ENCODE assay signal across 35 cellular contexts in the genomic region with DNA sequence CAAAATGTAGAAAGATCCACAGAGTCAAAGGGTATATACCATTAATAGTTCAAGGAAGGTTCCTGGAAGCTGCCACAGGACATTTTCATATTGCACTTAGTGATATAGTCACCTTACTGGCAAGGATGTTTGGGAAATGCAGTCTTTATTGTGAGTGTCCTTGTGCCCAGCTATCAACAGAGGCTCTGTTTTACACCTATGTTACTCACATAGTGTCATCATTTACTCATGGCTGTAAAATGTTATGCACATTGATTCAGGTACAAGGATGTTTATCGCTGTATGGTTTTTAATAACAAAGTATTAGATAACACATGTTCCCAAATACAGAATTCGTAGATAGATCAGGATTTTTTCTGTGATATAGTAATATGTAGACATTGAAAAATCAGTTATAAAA. TPM values are rescaled to one million over a fixed set of nuclear protein-coding genes. Genes with fewer than 3 reads are reported as not detected.
"Had no signal": no experiment of that assay in that cellular context is flagged by ENCODE, and none has a peak within 500 bp of the region (broad histone marks: within the 10 kb centered on the region; RNA-seq: fewer than 3 reads in every experiment).

No MANE protein-coding gene starts in this region.

- H3K27ac ChIP-seq: ascending aorta, esophagus muscularis mucosa, gastroesophageal sphincter, heart right ventricle had no signal

- DNase-seq: activated CD4-positive, alpha-beta memory T cell treated with anti-CD3 and anti-CD28 coated beads, Interleukin-2, amount 10 ng/mL, durations not matched to agents 7 days and 5 days; activated CD4-positive, alpha-beta T cell treated with anti-CD3 and anti-CD28 coated beads for 1 hour; activated CD4-positive, alpha-beta T cell treated with anti-CD3 and anti-CD28 coated beads for 4 hours; activated CD4-positive, alpha-beta T cell treated with anti-CD3 and anti-CD28 coated beads, Interleukin-2, amount 10 ng/mL, durations not matched to agents 7 days and 5 days; activated CD4-positive, alpha-beta T cell treated with anti-CD3 and anti-CD28 coated beads, Interleukin-2, amount 50 U/mL, for 4 hours; activated CD4-positive, CD25-positive, alpha-beta regulatory T cell; activated CD8-positive, alpha-beta memory T cell treated with anti-CD3 and anti-CD28 coated beads, Interleukin-2, amount 50 U/mL, for 48 hours; activated gamma-delta T cell; activated naive CD4-positive, alpha-beta T cell; activated naive CD4-positive, alpha-beta T cell treated with anti-CD3 and anti-CD28 coated beads, Interleukin-2, amount 10 ng/mL, durations not matched to agents 7 days and 5 days; activated naive CD8-positive, alpha-beta T cell treated with anti-CD3 and anti-CD28 coated beads, Interleukin-2, amount 10 ng/mL, durations not matched to agents 7 days and 5 days; activated T-cell treated with anti-CD3 and anti-CD28 coated beads for 4 hours; activated T-cell treated with anti-CD3 and anti-CD28 coated beads, Interleukin-2, amount 50 U/mL, for 24 hours; activated T-cell treated with anti-CD3 and anti-CD28 coated beads, Interleukin-2, amount 50 U/mL, for 72 hours; caudate nucleus; cortex of kidney; dermis blood vessel endothelial cell; effector CD4-positive, alpha-beta T cell; effector memory CD8-positive, alpha-beta T cell; foreskin melanocyte; heart right ventricle; T-helper 1 cell; T-helper 17 cell; T1000 had no signal

- H3K27me3 ChIP-seq: ascending aorta, esophagus muscularis mucosa, gastroesophageal sphincter, heart right ventricle had no signal

- H3K9me3 Mint-ChIP-seq: activated CD4-positive, alpha-beta memory T cell treated with anti-CD3 and anti-CD28 coated beads, Interleukin-2, amount 10 ng/mL, durations not matched to agents 7 days and 5 days; activated CD4-positive, alpha-beta T cell treated with anti-CD3 and anti-CD28 coated beads, Interleukin-2, amount 10 ng/mL, durations not matched to agents 7 days and 5 days; activated naive CD4-positive, alpha-beta T cell treated with anti-CD3 and anti-CD28 coated beads, Interleukin-2, amount 10 ng/mL, durations not matched to agents 7 days and 5 days; activated naive CD4-positive, alpha-beta T cell treated with anti-CD3 and anti-CD28 coated beads, Interleukin-2, amount 50 U/mL, for 72 hours; activated naive CD8-positive, alpha-beta T cell treated with anti-CD3 and anti-CD28 coated beads, Interleukin-2, amount 10 ng/mL, durations not matched to agents 7 days and 5 days; activated T-cell treated with anti-CD3 and anti-CD28 coated beads, Interleukin-2, amount 50 U/mL, for 24 hours; activated T-cell treated with anti-CD3 and anti-CD28 coated beads, Interleukin-2, amount 50 U/mL, for 72 hours; effector memory CD8-positive, alpha-beta T cell; T-helper 2 cell treated with Interferon-gamma antibody and Interleukin-4, amounts not matched to agents 5 μg/mL and 100 μg/mL, for 36 hours had no signal

- H3K9me3 ChIP-seq: ascending aorta, esophagus muscularis mucosa, gastroesophageal sphincter, heart right ventricle had no signal

- ATAC-seq: activated naive CD4-positive, alpha-beta T cell treated with anti-CD3 and anti-CD28 coated beads, Interleukin-2, amount 50 U/mL, for 72 hours; activated T-cell treated with anti-CD3 and anti-CD28 coated beads, Interleukin-2, amount 50 U/mL, for 72 hours; effector memory CD8-positive, alpha-beta T cell; gastroesophageal sphincter; heart right ventricle; T-helper 17 cell had no signal

- FAIRE-seq: colon, endometrium, endothelial cell of umbilical vein had no signal

- H3K4me3 Mint-ChIP-seq: activated CD4-positive, alpha-beta memory T cell treated with anti-CD3 and anti-CD28 coated beads, Interleukin-2, amount 10 ng/mL, durations not matched to agents 7 days and 5 days; activated CD4-positive, alpha-beta T cell treated with anti-CD3 and anti-CD28 coated beads, Interleukin-2, amount 10 ng/mL, durations not matched to agents 7 days and 5 days; activated naive CD4-positive, alpha-beta T cell treated with anti-CD3 and anti-CD28 coated beads, Interleukin-2, amount 10 ng/mL, durations not matched to agents 7 days and 5 days; activated naive CD8-positive, alpha-beta T cell treated with anti-CD3 and anti-CD28 coated beads, Interleukin-2, amount 10 ng/mL, durations not matched to agents 7 days and 5 days; activated T-cell treated with anti-CD3 and anti-CD28 coated beads, Interleukin-2, amount 50 U/mL, for 24 hours; activated T-cell treated with anti-CD3 and anti-CD28 coated beads, Interleukin-2, amount 50 U/mL, for 72 hours; brain; effector memory CD8-positive, alpha-beta T cell; T-helper 17 cell; T-helper 2 cell treated with Interferon-gamma antibody and Interleukin-4, amounts not matched to agents 5 μg/mL and 100 μg/mL, for 36 hours had no signal

- H3K36me3 Mint-ChIP-seq: activated naive CD4-positive, alpha-beta T cell treated with anti-CD3 and anti-CD28 coated beads, Interleukin-2, amount 10 ng/mL, durations not matched to agents 7 days and 5 days; activated naive CD4-positive, alpha-beta T cell treated with anti-CD3 and anti-CD28 coated beads, Interleukin-2, amount 50 U/mL, for 72 hours; activated naive CD8-positive, alpha-beta T cell treated with anti-CD3 and anti-CD28 coated beads, Interleukin-2, amount 10 ng/mL, durations not matched to agents 7 days and 5 days; brain had no signal

- H3K27me3 Mint-ChIP-seq: activated CD4-positive, alpha-beta memory T cell treated with anti-CD3 and anti-CD28 coated beads, Interleukin-2, amount 10 ng/mL, durations not matched to agents 7 days and 5 days; activated CD4-positive, alpha-beta T cell treated with anti-CD3 and anti-CD28 coated beads, Interleukin-2, amount 10 ng/mL, durations not matched to agents 7 days and 5 days; activated naive CD4-positive, alpha-beta T cell treated with anti-CD3 and anti-CD28 coated beads, Interleukin-2, amount 10 ng/mL, durations not matched to agents 7 days and 5 days; activated T-cell treated with anti-CD3 and anti-CD28 coated beads, Interleukin-2, amount 50 U/mL, for 24 hours; brain; effector memory CD8-positive, alpha-beta T cell; T-helper 17 cell had no signal

- H3K4me1 Mint-ChIP-seq: activated CD4-positive, alpha-beta memory T cell treated with anti-CD3 and anti-CD28 coated beads, Interleukin-2, amount 10 ng/mL, durations not matched to agents 7 days and 5 days; activated CD4-positive, alpha-beta T cell treated with anti-CD3 and anti-CD28 coated beads, Interleukin-2, amount 10 ng/mL, durations not matched to agents 7 days and 5 days; activated naive CD4-positive, alpha-beta T cell treated with anti-CD3 and anti-CD28 coated beads, Interleukin-2, amount 10 ng/mL, durations not matched to agents 7 days and 5 days; T-helper 17 cell had no signal

- H3K4me3 ChIP-seq: ascending aorta, esophagus muscularis mucosa, gastroesophageal sphincter, heart right ventricle had no signal

- H3K27ac Mint-ChIP-seq: activated CD4-positive, alpha-beta memory T cell treated with anti-CD3 and anti-CD28 coated beads, Interleukin-2, amount 10 ng/mL, durations not matched to agents 7 days and 5 days; activated CD4-positive, alpha-beta T cell treated with anti-CD3 and anti-CD28 coated beads, Interleukin-2, amount 10 ng/mL, durations not matched to agents 7 days and 5 days; activated naive CD4-positive, alpha-beta T cell treated with anti-CD3 and anti-CD28 coated beads, Interleukin-2, amount 10 ng/mL, durations not matched to agents 7 days and 5 days; activated naive CD4-positive, alpha-beta T cell treated with anti-CD3 and anti-CD28 coated beads, Interleukin-2, amount 50 U/mL, for 72 hours; activated naive CD8-positive, alpha-beta T cell treated with anti-CD3 and anti-CD28 coated beads, Interleukin-2, amount 10 ng/mL, durations not matched to agents 7 days and 5 days; activated T-cell treated with anti-CD3 and anti-CD28 coated beads, Interleukin-2, amount 50 U/mL, for 24 hours; activated T-cell treated with anti-CD3 and anti-CD28 coated beads, Interleukin-2, amount 50 U/mL, for 72 hours; brain; effector memory CD8-positive, alpha-beta T cell; T-helper 17 cell; T-helper 2 cell treated with Interferon-gamma antibody and Interleukin-4, amounts not matched to agents 5 μg/mL and 100 μg/mL, for 36 hours had no signal

- H3K4me1 ChIP-seq: ascending aorta, esophagus muscularis mucosa, gastroesophageal sphincter had no signal

- H3K36me3 ChIP-seq: ascending aorta, esophagus muscularis mucosa, gastroesophageal sphincter, heart right ventricle had no signal

RNA-seq across cellular contexts. Expression of a gene that starts 50.9 kb away (rescaled TPM):
- total RNA-seq: activated CD4-positive, alpha-beta memory T cell treated with anti-CD3 and anti-CD28 coated beads, Interleukin-2, amount 10 ng/mL, durations not matched to agents 7 days and 5 days; activated CD4-positive, alpha-beta T cell treated with anti-CD3 and anti-CD28 coated beads, Interleukin-2, amount 10 ng/mL, durations not matched to agents 7 days and 5 days; activated naive CD4-positive, alpha-beta T cell treated with anti-CD3 and anti-CD28 coated beads, Interleukin-2, amount 50 U/mL, for 72 hours; activated naive CD8-positive, alpha-beta T cell treated with anti-CD3 and anti-CD28 coated beads, Interleukin-2, amount 10 ng/mL, durations not matched to agents 7 days and 5 days; ascending aorta; chondrocyte; endothelial cell of umbilical vein; glomerular endothelial cell; heart right ventricle; T-helper 17 cell had no signal
- polyA plus RNA-seq: endothelial cell of umbilical vein had no signal
